ENCODE assay signal across 23 cellular contexts in the genomic region with DNA sequence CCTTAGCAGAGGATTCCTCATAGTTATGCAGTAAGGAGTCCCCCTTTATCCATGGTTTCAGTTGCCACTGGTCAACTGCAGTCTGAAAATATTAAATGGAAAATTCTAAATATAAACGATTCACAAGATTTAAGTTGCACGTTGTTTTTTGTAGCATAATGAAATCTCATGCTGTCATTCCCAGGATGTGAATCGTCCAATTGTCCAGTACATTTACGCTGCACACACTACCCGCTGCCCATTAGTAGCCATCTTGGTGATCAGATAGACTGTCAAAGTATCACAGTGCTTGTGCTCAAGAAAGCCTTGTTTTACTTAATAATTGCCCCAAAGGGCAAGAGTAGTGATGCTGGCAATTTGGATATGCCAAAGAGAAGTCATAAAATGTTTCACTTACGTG.
"Had no signal": no experiment of that assay in that cellular context is flagged by ENCODE, and none has a peak within 500 bp of the region (broad histone marks: within the 10 kb centered on the region; RNA-seq: fewer than 3 reads in every experiment).

No MANE protein-coding gene starts in this region.

- H3K4me3 ChIP-seq: colonic mucosa, coronary artery, dorsolateral prefrontal cortex, esophagus muscularis mucosa, esophagus squamous epithelium, gastrocnemius medialis, gastroesophageal sphincter, heart left ventricle, heart right ventricle had no signal

- FAIRE-seq: endometrium had no signal

- H3K27me3 ChIP-seq: colonic mucosa, dorsolateral prefrontal cortex, esophagus muscularis mucosa, esophagus squamous epithelium, foreskin keratinocyte, gastrocnemius medialis, gastroesophageal sphincter, heart left ventricle, heart right ventricle had no signal

- DNase-seq: colonic mucosa; cortex of kidney; dermis blood vessel endothelial cell; dorsolateral prefrontal cortex; effector CD4-positive, alpha-beta T cell; effector CD8-positive, alpha-beta T cell; effector memory CD4-positive, alpha-beta T cell; effector memory CD8-positive, alpha-beta T cell; endodermal cell; erythroblast; esophagus squamous epithelium; foreskin fibroblast; foreskin keratinocyte; gastrocnemius medialis; glutamatergic neuron; head of caudate nucleus; heart left ventricle; heart right ventricle had no signal

- H3K27ac ChIP-seq: colonic mucosa, coronary artery, dorsolateral prefrontal cortex, epithelial cell of prostate, esophagus muscularis mucosa, esophagus squamous epithelium, foreskin keratinocyte, gastrocnemius medialis, gastroesophageal sphincter, heart left ventricle, heart right ventricle had no signal

- ATAC-seq: effector memory CD8-positive, alpha-beta T cell; foreskin keratinocyte; gastrocnemius medialis; gastroesophageal sphincter; heart left ventricle; heart right ventricle had no signal

- H3K9me3 ChIP-seq: colonic mucosa, esophagus muscularis mucosa, esophagus squamous epithelium, gastrocnemius medialis, gastroesophageal sphincter, heart left ventricle, heart right ventricle had no signal

- H3K36me3 ChIP-seq: colonic mucosa, esophagus muscularis mucosa, esophagus squamous epithelium, gastrocnemius medialis, gastroesophageal sphincter, heart right ventricle had no signal

- H3K4me1 ChIP-seq: colonic mucosa, foreskin keratinocyte had no signal
